ENCODE assay signal across 1 cellular context in the genomic region with DNA sequence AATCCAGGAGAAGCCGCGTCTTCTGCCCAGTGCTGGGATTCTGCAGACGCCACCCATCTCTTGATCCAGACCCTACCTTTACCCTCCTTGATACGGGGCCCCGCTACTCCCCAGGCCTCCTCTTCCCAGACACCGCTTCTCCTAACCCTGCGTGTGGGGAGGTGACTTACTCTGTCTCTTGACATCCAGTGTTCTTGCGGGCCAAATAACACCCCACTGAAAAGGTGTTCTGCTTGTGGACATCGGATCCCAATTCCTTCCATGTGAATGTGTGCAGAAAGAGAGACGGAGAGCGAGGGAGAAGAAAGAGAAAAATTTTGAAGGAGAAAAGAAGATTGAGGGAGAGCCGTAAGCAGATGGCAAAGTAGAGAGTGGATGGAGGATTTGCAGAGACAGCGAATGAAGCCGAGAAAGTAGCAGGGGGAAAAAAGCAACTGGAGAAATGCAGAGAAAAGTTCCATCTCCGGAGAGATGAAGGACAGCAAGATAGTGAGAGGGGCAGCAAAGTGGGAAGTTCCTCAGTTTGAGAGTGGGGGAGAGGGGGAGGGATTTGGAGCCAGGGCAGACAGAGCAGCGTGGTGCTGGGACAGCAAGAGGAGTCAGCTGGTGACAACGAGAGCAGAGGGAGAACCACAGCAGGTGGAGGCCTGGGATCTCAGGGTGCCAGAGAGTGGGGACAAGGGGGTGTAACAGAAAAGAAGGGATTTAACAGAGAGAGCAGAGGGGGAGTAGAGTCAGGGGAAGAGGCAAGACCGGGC.
TF ChIP-seq lines count a peak whose summit lies in the region.

No MANE protein-coding gene starts in this region.

TF ChIP-seq in H1, 55 proteins besides CTCF, POLR2A, EP300 and RAD21:
- no peak for TF ChIP-seq CREB1 (IDR thresholded peaks at IDR 0.05)
- no peak for TF ChIP-seq SAP30 (IDR thresholded peaks at IDR 0.05; ENCODE audit: insufficient read depth, insufficient replicate concordance, low read length)
- TF ChIP-seq PHF8 (conservative IDR thresholded peaks at IDR 0.05; ENCODE audit: low read depth, low read length), result no peak
- TF ChIP-seq CHD1 (IDR thresholded peaks at IDR 0.05; ENCODE audit: low read depth, low read length), result no peak
- TF ChIP-seq RFX5 (IDR thresholded peaks at IDR 0.05; ENCODE audit: borderline replicate concordance, low read depth, low read length), result no peak
- TF ChIP-seq CBX5 (IDR thresholded peaks at IDR 0.05; ENCODE audit: low read depth, low read length), result no peak
- TF ChIP-seq NRF1 (IDR thresholded peaks at IDR 0.05; ENCODE audit: low read depth, low read length), result no peak
- no peak for TF ChIP-seq CHD2 (IDR thresholded peaks at IDR 0.05; ENCODE audit: low read length)
- no peak for TF ChIP-seq SIN3A (conservative IDR thresholded peaks at IDR 0.05 in 1 of 2, IDR thresholded peaks at IDR 0.05 in 1 of 2; ENCODE audit: low read depth in 1 of 2, low read length in 2 of 2)
- no peak for TF ChIP-seq TEAD4 (IDR thresholded peaks at IDR 0.05; ENCODE audit: low read depth, low read length)
- TF ChIP-seq, protein P1, sequence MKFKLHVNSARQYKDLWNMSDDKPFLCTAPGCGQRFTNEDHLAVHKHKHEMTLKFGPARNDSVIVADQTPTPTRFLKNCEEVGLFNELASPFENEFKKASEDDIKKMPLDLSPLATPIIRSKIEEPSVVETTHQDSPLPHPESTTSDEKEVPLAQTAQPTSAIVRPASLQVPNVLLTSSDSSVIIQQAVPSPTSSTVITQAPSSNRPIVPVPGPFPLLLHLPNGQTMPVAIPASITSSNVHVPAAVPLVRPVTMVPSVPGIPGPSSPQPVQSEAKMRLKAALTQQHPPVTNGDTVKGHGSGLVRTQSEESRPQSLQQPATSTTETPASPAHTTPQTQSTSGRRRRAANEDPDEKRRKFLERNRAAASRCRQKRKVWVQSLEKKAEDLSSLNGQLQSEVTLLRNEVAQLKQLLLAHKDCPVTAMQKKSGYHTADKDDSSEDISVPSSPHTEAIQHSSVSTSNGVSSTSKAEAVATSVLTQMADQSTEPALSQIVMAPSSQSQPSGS (IDR thresholded peaks at IDR 0.05; ENCODE audit: low read length), result no peak
- TF ChIP-seq KDM4A (IDR thresholded peaks at IDR 0.05; ENCODE audit: low read depth, low read length, severe bottlenecking), result no peak
- TF ChIP-seq SUZ12 (IDR thresholded peaks at IDR 0.05; ENCODE audit: low read length), result no peak
- TF ChIP-seq HDAC2 (IDR thresholded peaks at IDR 0.05; ENCODE audit: borderline replicate concordance in 1 of 2, low read depth in 2 of 2, low read length in 2 of 2), result no peak
- no peak for TF ChIP-seq ASH2L (IDR thresholded peaks at IDR 0.05; ENCODE audit: low read length)
- no peak for TF ChIP-seq ZNF274 (IDR thresholded peaks at IDR 0.05; ENCODE audit: borderline replicate concordance, extremely low read depth, low read length)
TF ChIP-seq in H1: peak in this region for 0.
